Comparison of ENCODE assay signal across 1 cellular context in the genomic region with DNA sequence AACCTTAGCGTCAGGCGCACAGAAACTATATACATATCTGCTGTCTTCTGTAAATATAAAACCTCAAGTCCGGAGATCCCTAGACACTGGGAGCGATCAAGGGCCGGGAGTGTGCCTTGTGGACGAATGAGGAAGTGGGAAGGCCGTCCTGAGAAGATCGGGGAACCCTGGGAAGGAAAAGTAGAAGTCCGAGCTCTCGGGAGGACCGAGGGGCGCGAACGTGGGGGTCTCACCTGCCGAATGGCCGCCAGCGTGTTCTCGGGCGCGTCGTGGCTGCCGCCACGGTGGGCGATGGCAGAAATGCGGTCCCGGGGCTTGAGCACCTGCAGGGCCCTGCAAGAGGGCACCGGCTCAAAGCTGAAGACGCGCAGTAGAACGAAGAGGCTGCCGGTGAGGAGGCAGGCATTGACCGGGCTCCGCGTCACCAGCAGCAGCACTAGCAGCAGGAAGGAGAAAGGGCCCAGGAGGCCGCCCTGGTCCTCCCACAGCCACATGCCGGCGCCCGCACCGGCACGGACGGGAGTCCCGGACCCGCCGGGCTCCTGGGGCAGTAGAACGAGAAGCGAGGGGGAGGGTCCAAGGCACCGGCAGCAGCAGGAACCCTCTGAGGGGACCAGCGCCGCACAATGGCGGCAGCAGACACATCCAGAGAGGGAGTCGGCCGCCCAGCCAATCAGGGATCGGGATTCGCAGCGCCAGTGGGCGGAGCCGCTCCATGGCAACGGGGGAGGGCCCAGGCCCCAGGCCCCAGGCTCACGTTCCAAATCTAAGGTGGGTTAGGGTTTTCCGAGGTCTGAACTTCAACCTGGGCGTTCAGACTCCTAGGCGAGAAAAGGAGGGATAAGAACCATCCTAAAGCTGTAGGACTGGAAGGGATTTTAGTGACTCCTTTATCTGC.
TF ChIP-seq lines count a peak whose summit lies in the region.

A gene with protein sequence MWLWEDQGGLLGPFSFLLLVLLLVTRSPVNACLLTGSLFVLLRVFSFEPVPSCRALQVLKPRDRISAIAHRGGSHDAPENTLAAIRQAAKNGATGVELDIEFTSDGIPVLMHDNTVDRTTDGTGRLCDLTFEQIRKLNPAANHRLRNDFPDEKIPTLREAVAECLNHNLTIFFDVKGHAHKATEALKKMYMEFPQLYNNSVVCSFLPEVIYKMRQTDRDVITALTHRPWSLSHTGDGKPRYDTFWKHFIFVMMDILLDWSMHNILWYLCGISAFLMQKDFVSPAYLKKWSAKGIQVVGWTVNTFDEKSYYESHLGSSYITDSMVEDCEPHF (minus strand): TSS at position 628 of the 898 bp plus-strand sequence. CDS start 134 bp downstream, at position 494.

TF ChIP-seq in HepG2, 621 proteins besides CTCF, POLR2A, EP300 and RAD21 (continued from another document and continues in another):
- peak; percentile 79 for TF ChIP-seq SIN3B (IDR thresholded peaks at IDR 0.05; ENCODE audit: low read length)
- no peak for TF ChIP-seq AFF4 (CRISPR knock-in tag; IDR thresholded peaks at IDR 0.05)
- peak; percentile 55; the same call in 1 of the 2 replicates for TF ChIP-seq MIER3 (CRISPR knock-in tag; IDR thresholded peaks at IDR 0.05; ENCODE audit: borderline replicate concordance)
- peak; percentile 9 for TF ChIP-seq PAWR (CRISPR knock-in tag; IDR thresholded peaks at IDR 0.05; ENCODE audit: borderline replicate concordance)
- TF ChIP-seq MYNN (CRISPR knock-in tag; IDR thresholded peaks at IDR 0.05; ENCODE audit: low read depth) = peak; percentile 52; the same call in 1 of the 2 replicates
- TF ChIP-seq, protein P1, sequence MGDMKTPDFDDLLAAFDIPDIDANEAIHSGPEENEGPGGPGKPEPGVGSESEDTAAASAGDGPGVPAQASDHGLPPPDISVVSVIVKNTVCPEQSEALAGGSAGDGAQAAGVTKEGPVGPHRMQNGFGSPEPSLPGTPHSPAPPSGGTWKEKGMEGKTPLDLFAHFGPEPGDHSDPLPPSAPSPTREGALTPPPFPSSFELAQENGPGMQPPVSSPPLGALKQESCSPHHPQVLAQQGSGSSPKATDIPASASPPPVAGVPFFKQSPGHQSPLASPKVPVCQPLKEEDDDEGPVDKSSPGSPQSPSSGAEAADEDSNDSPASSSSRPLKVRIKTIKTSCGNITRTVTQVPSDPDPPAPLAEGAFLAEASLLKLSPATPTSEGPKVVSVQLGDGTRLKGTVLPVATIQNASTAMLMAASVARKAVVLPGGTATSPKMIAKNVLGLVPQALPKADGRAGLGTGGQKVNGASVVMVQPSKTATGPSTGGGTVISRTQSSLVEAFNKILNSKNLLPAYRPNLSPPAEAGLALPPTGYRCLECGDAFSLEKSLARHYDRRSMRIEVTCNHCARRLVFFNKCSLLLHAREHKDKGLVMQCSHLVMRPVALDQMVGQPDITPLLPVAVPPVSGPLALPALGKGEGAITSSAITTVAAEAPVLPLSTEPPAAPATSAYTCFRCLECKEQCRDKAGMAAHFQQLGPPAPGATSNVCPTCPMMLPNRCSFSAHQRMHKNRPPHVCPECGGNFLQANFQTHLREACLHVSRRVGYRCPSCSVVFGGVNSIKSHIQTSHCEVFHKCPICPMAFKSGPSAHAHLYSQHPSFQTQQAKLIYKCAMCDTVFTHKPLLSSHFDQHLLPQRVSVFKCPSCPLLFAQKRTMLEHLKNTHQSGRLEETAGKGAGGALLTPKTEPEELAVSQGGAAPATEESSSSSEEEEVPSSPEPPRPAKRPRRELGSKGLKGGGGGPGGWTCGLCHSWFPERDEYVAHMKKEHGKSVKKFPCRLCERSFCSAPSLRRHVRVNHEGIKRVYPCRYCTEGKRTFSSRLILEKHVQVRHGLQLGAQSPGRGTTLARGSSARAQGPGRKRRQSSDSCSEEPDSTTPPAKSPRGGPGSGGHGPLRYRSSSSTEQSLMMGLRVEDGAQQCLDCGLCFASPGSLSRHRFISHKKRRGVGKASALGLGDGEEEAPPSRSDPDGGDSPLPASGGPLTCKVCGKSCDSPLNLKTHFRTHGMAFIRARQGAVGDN (CRISPR knock-in tag; IDR thresholded peaks at IDR 0.05) = peak; percentile 96
- TF ChIP-seq ZNF737 (CRISPR knock-in tag; IDR thresholded peaks at IDR 0.05; ENCODE audit: borderline replicate concordance) = no peak
- 0 out of 2 replicates have a peak, but pooled peaks have one; percentile 51 for TF ChIP-seq RXRB (CRISPR knock-in tag; IDR thresholded peaks at IDR 0.05; ENCODE audit: borderline replicate concordance)
- no peak for TF ChIP-seq PBX2 (CRISPR knock-in tag; IDR thresholded peaks at IDR 0.05)
- no peak for TF ChIP-seq SMC3 (IDR thresholded peaks at IDR 0.05; ENCODE audit: low read length)
- 0 out of 2 replicates have a peak, but pooled peaks have one; percentile 80 for TF ChIP-seq ZNF616 (CRISPR knock-in tag; IDR thresholded peaks at IDR 0.05; ENCODE audit: low read depth)
- TF ChIP-seq ZNF674 (CRISPR knock-in tag; IDR thresholded peaks at IDR 0.05; ENCODE audit: low read depth) = no peak
- peak; percentile 71 for TF ChIP-seq ZSCAN25 (CRISPR knock-in tag; IDR thresholded peaks at IDR 0.05)
- no peak; the same call in 1 of the 2 replicates for TF ChIP-seq NCOR1 (IDR thresholded peaks at IDR 0.05; ENCODE audit: borderline replicate concordance, low read length)
- peak; percentile 63; the same call in 1 of the 2 replicates for TF ChIP-seq ZFP36L2 (CRISPR knock-in tag; IDR thresholded peaks at IDR 0.05)
- TF ChIP-seq NFIC (IDR thresholded peaks at IDR 0.05; ENCODE audit: low read length) = no peak
- TF ChIP-seq MTA3 (CRISPR knock-in tag; IDR thresholded peaks at IDR 0.05) = 0 out of 2 replicates have a peak, but pooled peaks have one; percentile 21
- no peak for TF ChIP-seq TP53 (CRISPR knock-in tag; conservative IDR thresholded peaks at IDR 0.05)
- TF ChIP-seq ZNF724P (CRISPR knock-in tag; IDR thresholded peaks at IDR 0.05; ENCODE audit: borderline replicate concordance) = 0 out of 2 replicates have a peak, but pooled peaks have one; percentile 36
- TF ChIP-seq ATF7-NPFF (CRISPR knock-in tag; IDR thresholded peaks at IDR 0.05; ENCODE audit: low read depth) = peak; percentile 70; the same call in 1 of the 2 replicates
- no peak for TF ChIP-seq TBP (CRISPR knock-in tag; IDR thresholded peaks at IDR 0.05)
- TF ChIP-seq, protein P2, sequence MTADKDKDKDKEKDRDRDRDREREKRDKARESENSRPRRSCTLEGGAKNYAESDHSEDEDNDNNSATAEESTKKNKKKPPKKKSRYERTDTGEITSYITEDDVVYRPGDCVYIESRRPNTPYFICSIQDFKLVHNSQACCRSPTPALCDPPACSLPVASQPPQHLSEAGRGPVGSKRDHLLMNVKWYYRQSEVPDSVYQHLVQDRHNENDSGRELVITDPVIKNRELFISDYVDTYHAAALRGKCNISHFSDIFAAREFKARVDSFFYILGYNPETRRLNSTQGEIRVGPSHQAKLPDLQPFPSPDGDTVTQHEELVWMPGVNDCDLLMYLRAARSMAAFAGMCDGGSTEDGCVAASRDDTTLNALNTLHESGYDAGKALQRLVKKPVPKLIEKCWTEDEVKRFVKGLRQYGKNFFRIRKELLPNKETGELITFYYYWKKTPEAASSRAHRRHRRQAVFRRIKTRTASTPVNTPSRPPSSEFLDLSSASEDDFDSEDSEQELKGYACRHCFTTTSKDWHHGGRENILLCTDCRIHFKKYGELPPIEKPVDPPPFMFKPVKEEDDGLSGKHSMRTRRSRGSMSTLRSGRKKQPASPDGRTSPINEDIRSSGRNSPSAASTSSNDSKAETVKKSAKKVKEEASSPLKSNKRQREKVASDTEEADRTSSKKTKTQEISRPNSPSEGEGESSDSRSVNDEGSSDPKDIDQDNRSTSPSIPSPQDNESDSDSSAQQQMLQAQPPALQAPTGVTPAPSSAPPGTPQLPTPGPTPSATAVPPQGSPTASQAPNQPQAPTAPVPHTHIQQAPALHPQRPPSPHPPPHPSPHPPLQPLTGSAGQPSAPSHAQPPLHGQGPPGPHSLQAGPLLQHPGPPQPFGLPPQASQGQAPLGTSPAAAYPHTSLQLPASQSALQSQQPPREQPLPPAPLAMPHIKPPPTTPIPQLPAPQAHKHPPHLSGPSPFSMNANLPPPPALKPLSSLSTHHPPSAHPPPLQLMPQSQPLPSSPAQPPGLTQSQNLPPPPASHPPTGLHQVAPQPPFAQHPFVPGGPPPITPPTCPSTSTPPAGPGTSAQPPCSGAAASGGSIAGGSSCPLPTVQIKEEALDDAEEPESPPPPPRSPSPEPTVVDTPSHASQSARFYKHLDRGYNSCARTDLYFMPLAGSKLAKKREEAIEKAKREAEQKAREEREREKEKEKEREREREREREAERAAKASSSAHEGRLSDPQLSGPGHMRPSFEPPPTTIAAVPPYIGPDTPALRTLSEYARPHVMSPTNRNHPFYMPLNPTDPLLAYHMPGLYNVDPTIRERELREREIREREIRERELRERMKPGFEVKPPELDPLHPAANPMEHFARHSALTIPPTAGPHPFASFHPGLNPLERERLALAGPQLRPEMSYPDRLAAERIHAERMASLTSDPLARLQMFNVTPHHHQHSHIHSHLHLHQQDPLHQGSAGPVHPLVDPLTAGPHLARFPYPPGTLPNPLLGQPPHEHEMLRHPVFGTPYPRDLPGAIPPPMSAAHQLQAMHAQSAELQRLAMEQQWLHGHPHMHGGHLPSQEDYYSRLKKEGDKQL (CRISPR knock-in tag; IDR thresholded peaks at IDR 0.05; ENCODE audit: low read depth) = 0 out of 2 replicates have a peak, but pooled peaks have one; percentile 52
- TF ChIP-seq ISX (CRISPR knock-in tag; conservative IDR thresholded peaks at IDR 0.05) = no peak
- no peak for TF ChIP-seq ZFP36 (IDR thresholded peaks at IDR 0.05; ENCODE audit: borderline replicate concordance, low read depth, low read length, partially characterized antibody)
- TF ChIP-seq ZNF577 (CRISPR knock-in tag; IDR thresholded peaks at IDR 0.05; ENCODE audit: borderline replicate concordance, low read depth) = no peak
- TF ChIP-seq NFE2L1 (CRISPR knock-in tag; IDR thresholded peaks at IDR 0.05; ENCODE audit: borderline replicate concordance) = peak; percentile 66; the same call in 1 of the 2 replicates
- no peak for TF ChIP-seq RAD51 (IDR thresholded peaks at IDR 0.05; ENCODE audit: borderline replicate concordance)
- TF ChIP-seq ZNF773 (CRISPR knock-in tag; IDR thresholded peaks at IDR 0.05; ENCODE audit: borderline replicate concordance) = no peak
- TF ChIP-seq ATM (IDR thresholded peaks at IDR 0.05; ENCODE audit: borderline replicate concordance) = no peak
- no peak; the same call in 1 of the 2 replicates for TF ChIP-seq ZNF160 (CRISPR knock-in tag; IDR thresholded peaks at IDR 0.05)
- TF ChIP-seq ZNF792 (CRISPR knock-in tag; IDR thresholded peaks at IDR 0.05) = peak; percentile 64; the same call in 1 of the 2 replicates
- TF ChIP-seq ZZZ3 (CRISPR knock-in tag; IDR thresholded peaks at IDR 0.05; ENCODE audit: borderline replicate concordance) = no peak
- 0 out of 2 replicates have a peak, but pooled peaks have one; percentile 7 for TF ChIP-seq ZNF256 (CRISPR knock-in tag; conservative IDR thresholded peaks at IDR 0.05)
- TF ChIP-seq ZNF430 (CRISPR knock-in tag; IDR thresholded peaks at IDR 0.05) = peak; percentile 94; the same call in 1 of the 2 replicates
- peak; percentile 93 for TF ChIP-seq ERF (CRISPR knock-in tag; IDR thresholded peaks at IDR 0.05)
- no peak for TF ChIP-seq ZNF672 (CRISPR knock-in tag; IDR thresholded peaks at IDR 0.05)
- peak; percentile 23; the same call in 1 of the 2 replicates for TF ChIP-seq ZNF460 (CRISPR knock-in tag; IDR thresholded peaks at IDR 0.05; ENCODE audit: borderline replicate concordance)
- TF ChIP-seq, protein P3, sequence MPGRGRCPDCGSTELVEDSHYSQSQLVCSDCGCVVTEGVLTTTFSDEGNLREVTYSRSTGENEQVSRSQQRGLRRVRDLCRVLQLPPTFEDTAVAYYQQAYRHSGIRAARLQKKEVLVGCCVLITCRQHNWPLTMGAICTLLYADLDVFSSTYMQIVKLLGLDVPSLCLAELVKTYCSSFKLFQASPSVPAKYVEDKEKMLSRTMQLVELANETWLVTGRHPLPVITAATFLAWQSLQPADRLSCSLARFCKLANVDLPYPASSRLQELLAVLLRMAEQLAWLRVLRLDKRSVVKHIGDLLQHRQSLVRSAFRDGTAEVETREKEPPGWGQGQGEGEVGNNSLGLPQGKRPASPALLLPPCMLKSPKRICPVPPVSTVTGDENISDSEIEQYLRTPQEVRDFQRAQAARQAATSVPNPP (CRISPR knock-in tag; IDR thresholded peaks at IDR 0.05) = no peak
- TF ChIP-seq EED (CRISPR knock-in tag; IDR thresholded peaks at IDR 0.05) = peak; percentile 63
- peak; percentile 73 for TF ChIP-seq ZNF143 (CRISPR knock-in tag; IDR thresholded peaks at IDR 0.05)
- TF ChIP-seq YEATS4 (CRISPR knock-in tag; IDR thresholded peaks at IDR 0.05; ENCODE audit: borderline replicate concordance) = peak; percentile 63
